9 cellular contexts compared by ENCODE assay signal in genomic region chr1:31926846-31927660, GRCh38. TPM values are rescaled to one million over a fixed set of nuclear protein-coding genes. Genes with fewer than 3 reads are reported as not detected.
DNase-seq lines count a peak whose midpoint lies in the region; ATAC-seq and TF ChIP-seq lines count a peak whose summit lies in the region.
"Had no signal": no experiment of that assay in that cellular context is flagged by ENCODE, and none has a peak within 500 bp of the region (broad histone marks: within the 10 kb centered on the region; RNA-seq: fewer than 3 reads in every experiment).

No MANE protein-coding gene starts in this region.

- ATAC-seq in GM18505 (IDR thresholded peaks at IDR 0.05; ENCODE audit: unreplicated experiment) (no peak), HG02610 (IDR thresholded peaks at IDR 0.05; ENCODE audit: unreplicated experiment) (no peak), GM18867 (IDR thresholded peaks at IDR 0.05; ENCODE audit: unreplicated experiment) (no peak)

- H3K36me3 Mint-ChIP-seq in CD8-positive, alpha-beta memory T cell = peaks cover 0 to 15% (median 2%) of the 10 kb centered on the region in 3 donors
- peaks cover 28% of the 10 kb centered on the region for H3K36me3 Mint-ChIP-seq in activated T-helper 1 cell treated with anti-CD3 and anti-CD28 coated beads, Interleukin-12 subunit alpha, Interleukin-12 subunit beta, Interleukin-2, Interleukin-4 antibody, amounts not matched to agents 30 ng/mL and 10 ng/mL and 1 ng/mL, durations not matched to agents 14 hours and 24 hours and 36 hours (ENCODE audit: low read depth)
- no peaks in the 10 kb centered on the region for H3K36me3 Mint-ChIP-seq in nephron (ENCODE audit: low read depth)

- peak overlapping the region; percentile 37 for H3K4me3 ChIP-seq in CD8-positive, alpha-beta memory T cell (ENCODE audit: low read length)

- no peaks in the 10 kb centered on the region for H3K27me3 ChIP-seq in CD8-positive, alpha-beta memory T cell (ENCODE audit: insufficient read depth, low read length, poor library complexity, severe bottlenecking)

- intact Hi-C loops in activated T-helper 1 cell treated with anti-CD3 and anti-CD28 coated beads, Interleukin-12 subunit alpha, Interleukin-12 subunit beta, Interleukin-2, Interleukin-4 antibody, amounts not matched to agents 30 ng/mL and 10 ng/mL and 1 ng/mL, durations not matched to agents 14 hours and 24 hours and 36 hours (cut with micrococcal nuclease) = loop anchor here (1.0 to 5.0 kb wide), 3 partner anchors 14 to 325 kb away; partner anchors contain the start of gene LCK

- H3K36me3 ChIP-seq in CD8-positive, alpha-beta memory T cell (ENCODE audit: insufficient read depth, low read length) = no peaks in the 10 kb centered on the region
- H3K36me3 ChIP-seq in KOPT-K1 (ENCODE audit: insufficient read depth, low read length) = peaks cover 64% of the 10 kb centered on the region

- CTCF ChIA-PET in CD8-positive, alpha-beta memory T cell (lab: Charles Lee) = interaction anchor here (0.7 to 3.2 kb wide), 6 partner anchors 8 to 37 kb away, joined by 3 to 19 read pairs (median 13); partner anchors contain the start of gene PTP4A2

- peaks cover 78 to 94% (median 91%) of the 10 kb centered on the region in 3 donors for H3K4me1 Mint-ChIP-seq in CD8-positive, alpha-beta memory T cell
- H3K4me1 Mint-ChIP-seq in activated T-helper 1 cell treated with anti-CD3 and anti-CD28 coated beads, Interleukin-12 subunit alpha, Interleukin-12 subunit beta, Interleukin-2, Interleukin-4 antibody, amounts not matched to agents 30 ng/mL and 10 ng/mL and 1 ng/mL, durations not matched to agents 14 hours and 24 hours and 36 hours (ENCODE audit: low read depth) = peaks cover 89% of the 10 kb centered on the region
- peaks cover 65% of the 10 kb centered on the region for H3K4me1 Mint-ChIP-seq in nephron

- peaks cover 92% of the 10 kb centered on the region for H3K4me1 ChIP-seq in CD8-positive, alpha-beta memory T cell (ENCODE audit: insufficient read depth, low read length)

- H3K4me3 Mint-ChIP-seq in CD8-positive, alpha-beta memory T cell = peak overlapping the region; percentile 67 to 93 (median 78)
- H3K4me3 Mint-ChIP-seq in activated T-helper 1 cell treated with anti-CD3 and anti-CD28 coated beads, Interleukin-12 subunit alpha, Interleukin-12 subunit beta, Interleukin-2, Interleukin-4 antibody, amounts not matched to agents 30 ng/mL and 10 ng/mL and 1 ng/mL, durations not matched to agents 14 hours and 24 hours and 36 hours = peak overlapping the region; percentile 77
- H3K4me3 Mint-ChIP-seq in nephron = no peak overlapping the region

- no peaks in the 10 kb centered on the region for H3K9me3 ChIP-seq in CD8-positive, alpha-beta memory T cell (ENCODE audit: low read length)
- H3K9me3 ChIP-seq in KOPT-K1 (ENCODE audit: insufficient read depth, low read length, poor library complexity, severe bottlenecking) = no peaks in the 10 kb centered on the region

- no peak for DNase-seq in CD8-positive, alpha-beta memory T cell
- DNase-seq in activated T-helper 1 cell treated with anti-CD3 and anti-CD28 coated beads, Interleukin-12 subunit alpha, Interleukin-12 subunit beta, Interleukin-2, Interleukin-4 antibody, amounts not matched to agents 30 ng/mL and 10 ng/mL and 1 ng/mL, durations not matched to agents 14 hours and 24 hours and 36 hours (ENCODE audit: low spot score) = no peak
- DNase-seq in middle frontal gyrus (ENCODE audit: extremely low spot score, low spot score) = no peak
- DNase-seq: activated CD4-positive, alpha-beta T cell treated with anti-CD3 and anti-CD28 coated beads, Interleukin-2, amount 50 U/mL, for 1 hour had no signal

- no peaks in the 10 kb centered on the region for H3K27me3 Mint-ChIP-seq in CD8-positive, alpha-beta memory T cell
- no peaks in the 10 kb centered on the region for H3K27me3 Mint-ChIP-seq in activated T-helper 1 cell treated with anti-CD3 and anti-CD28 coated beads, Interleukin-12 subunit alpha, Interleukin-12 subunit beta, Interleukin-2, Interleukin-4 antibody, amounts not matched to agents 30 ng/mL and 10 ng/mL and 1 ng/mL, durations not matched to agents 14 hours and 24 hours and 36 hours (ENCODE audit: insufficient read depth)
- no peaks in the 10 kb centered on the region for H3K27me3 Mint-ChIP-seq in nephron (ENCODE audit: low read depth)

- no peaks in the 10 kb centered on the region for H3K9me3 Mint-ChIP-seq in CD8-positive, alpha-beta memory T cell
- no peaks in the 10 kb centered on the region for H3K9me3 Mint-ChIP-seq in activated T-helper 1 cell treated with anti-CD3 and anti-CD28 coated beads, Interleukin-12 subunit alpha, Interleukin-12 subunit beta, Interleukin-2, Interleukin-4 antibody, amounts not matched to agents 30 ng/mL and 10 ng/mL and 1 ng/mL, durations not matched to agents 14 hours and 24 hours and 36 hours
- no peaks in the 10 kb centered on the region for H3K9me3 Mint-ChIP-seq in nephron

- peak overlapping the region; percentile 81 to 97 (median 88) for H3K27ac Mint-ChIP-seq in CD8-positive, alpha-beta memory T cell
- H3K27ac Mint-ChIP-seq in activated T-helper 1 cell treated with anti-CD3 and anti-CD28 coated beads, Interleukin-12 subunit alpha, Interleukin-12 subunit beta, Interleukin-2, Interleukin-4 antibody, amounts not matched to agents 30 ng/mL and 10 ng/mL and 1 ng/mL, durations not matched to agents 14 hours and 24 hours and 36 hours = peak overlapping the region; percentile 79
- H3K27ac Mint-ChIP-seq in nephron = peak overlapping the region in 2 of 3 experiments; percentile 2 to 4

- no peak for TF ChIP-seq POLR2A in GM18505 (IDR thresholded peaks at IDR 0.05; ENCODE audit: borderline replicate concordance, extremely low read depth, insufficient read depth, insufficient read length)

- TF ChIP-seq CTCF in nephron (IDR thresholded peaks at IDR 0.05; ENCODE audit: unreplicated experiment in 3 of 3) = no peak

- peak overlapping the region; percentile 56 for H3K27ac ChIP-seq in CD8-positive, alpha-beta memory T cell (ENCODE audit: low read depth, low read length)
- H3K27ac ChIP-seq in KOPT-K1 (ENCODE audit: low read depth, low read length, poor library complexity, severe bottlenecking) = peak overlapping the region; percentile 99

- POLR2A ChIA-PET in CD8-positive, alpha-beta memory T cell (lab: Charles Lee) = interaction anchor here (0.9 to 1.8 kb wide), 4 partner anchors 11 to 35 kb away, joined by 4 to 12 read pairs (median 6); partner anchors contain the start of gene PTP4A2

RNA-seq across cellular contexts. Expression of gene PTP4A2, which starts 11.1 kb away (rescaled TPM):
- 100 to 1,000 TPM; 339 to 368 TPM for total RNA-seq in CD8-positive, alpha-beta memory T cell
- polyA plus RNA-seq in CD8-positive, alpha-beta memory T cell = 598 TPM
- 390 and 421 TPM in 2 replicates for total RNA-seq in activated T-helper 1 cell treated with anti-CD3 and anti-CD28 coated beads, Interleukin-12 subunit alpha, Interleukin-12 subunit beta, Interleukin-2, Interleukin-4 antibody, amounts not matched to agents 30 ng/mL and 10 ng/mL and 1 ng/mL, durations not matched to agents 14 hours and 24 hours and 36 hours

Comparison
In these comparisons a context has a peak if more than half of its experiments do, and no peak if none do; other contexts are left out.
1. H3K27ac Mint-ChIP-seq: peak in every context shown above with its lines; median percentile 88 in CD8-positive, alpha-beta memory T cell; 79 in activated T-helper 1 cell treated with anti-CD3 and anti-CD28 coated beads, Interleukin-12 subunit alpha, Interleukin-12 subunit beta, Interleukin-2, Interleukin-4 antibody, amounts not matched to agents 30 ng/mL and 10 ng/mL and 1 ng/mL, durations not matched to agents 14 hours and 24 hours and 36 hours; 3 in nephron.
2. H3K4me3 Mint-ChIP-seq: peak in CD8-positive, alpha-beta memory T cell (7 of 7) and activated T-helper 1 cell treated with anti-CD3 and anti-CD28 coated beads, Interleukin-12 subunit alpha, Interleukin-12 subunit beta, Interleukin-2, Interleukin-4 antibody, amounts not matched to agents 30 ng/mL and 10 ng/mL and 1 ng/mL, durations not matched to agents 14 hours and 24 hours and 36 hours (single experiment); none in nephron (0 of 3).